7 cellular contexts compared by ENCODE assay signal in the genomic region with DNA sequence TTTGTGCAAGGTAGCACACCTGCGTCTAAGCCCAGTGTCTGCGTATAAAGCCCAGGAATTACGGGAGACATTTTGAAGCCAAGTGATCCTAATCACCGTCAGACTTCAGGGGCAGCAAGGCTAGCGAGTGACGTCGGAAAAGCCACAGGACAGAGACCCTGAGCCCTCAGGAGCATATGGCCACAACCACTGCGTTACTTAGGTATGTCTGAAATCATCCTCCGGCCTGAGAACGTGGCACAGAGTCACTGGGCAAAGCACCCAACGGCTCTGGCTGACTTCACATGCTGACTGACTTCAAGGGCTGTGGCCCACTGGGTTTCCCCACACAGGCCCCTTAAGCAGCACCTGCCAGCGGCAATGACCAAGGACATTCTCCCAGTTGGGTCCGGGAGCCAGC.
"Had no signal": no experiment of that assay in that cellular context is flagged by ENCODE, and none has a peak within 500 bp of the region (broad histone marks: within the 10 kb centered on the region; RNA-seq: fewer than 3 reads in every experiment).

No MANE protein-coding gene starts in this region.

- H3K36me3 ChIP-seq: HAP-1 had no signal

- H3K27ac ChIP-seq: HL-60 had no signal

- DNase-seq: HFFc6, KBM-7 had no signal

- H3K4me1 ChIP-seq: HAP-1 had no signal

- H3K9me3 ChIP-seq: HAP-1 had no signal

- ATAC-seq: GM23338, HCT116, HepG2 had no signal

- H3K4me3 ChIP-seq: GM23338, HAP-1 had no signal
